In the genomic region with DNA sequence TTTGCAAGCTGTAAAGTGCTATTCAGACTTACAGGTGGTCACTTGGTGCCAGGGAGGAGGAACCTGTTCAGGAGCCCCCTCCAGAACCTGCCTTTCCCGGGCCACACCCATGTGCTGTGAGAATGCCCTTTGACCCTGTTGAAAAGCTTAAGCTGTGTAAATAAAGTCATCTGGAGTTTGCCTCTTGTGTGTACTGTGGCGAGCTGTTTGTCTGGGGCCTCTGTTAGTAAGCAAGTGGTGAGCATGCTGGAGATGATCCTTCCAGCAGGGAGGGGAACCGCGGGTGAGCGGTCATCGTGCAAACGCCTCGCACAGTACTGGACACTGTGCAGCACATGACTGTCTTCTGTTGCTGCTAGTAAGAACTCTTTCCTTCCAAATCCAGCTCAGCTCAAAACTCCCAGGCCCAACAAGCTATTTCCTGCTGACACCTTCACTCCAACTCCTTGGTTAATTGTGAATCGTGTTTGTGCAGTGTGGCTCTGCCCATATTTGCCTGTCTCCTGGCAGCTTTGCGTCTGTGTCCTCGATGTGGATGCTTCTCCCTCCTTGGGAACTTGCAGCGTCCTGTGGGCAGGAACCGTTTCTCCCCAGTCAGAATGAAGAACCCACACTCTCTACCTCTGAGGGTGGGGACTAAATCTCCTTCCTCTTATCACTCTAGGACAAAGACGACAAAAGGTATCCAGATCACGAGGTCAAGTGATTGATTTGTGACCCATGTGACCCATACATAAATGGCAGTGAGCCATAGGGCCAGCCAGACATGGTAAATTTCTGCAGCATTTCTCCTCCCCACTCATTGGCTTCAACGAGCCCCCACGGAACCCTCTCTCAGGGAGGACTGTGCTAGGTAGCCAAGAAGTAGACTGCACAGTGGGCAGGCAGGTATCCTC, we compare ENCODE assay signal across 8 cellular contexts. TPM values are rescaled to one million over a fixed set of nuclear protein-coding genes. Genes with fewer than 3 reads are reported as not detected.
DNase-seq lines count a peak whose midpoint lies in the region; ATAC-seq and TF ChIP-seq lines count a peak whose summit lies in the region.

No MANE protein-coding gene starts in this region.

- peak overlapping the region; percentile 79; the same call in 1 of the 2 replicates for H3K27ac ChIP-seq in HUES64 (ENCODE audit: low read depth, low read length)

- no peaks in the 10 kb centered on the region for H3K36me3 Mint-ChIP-seq in chondrocyte (ENCODE audit: low read depth)
- no peaks in the 10 kb centered on the region for H3K36me3 Mint-ChIP-seq in natural killer cell

- peak; percentile 33 for DNase-seq in AG08395 (ENCODE audit: low spot score)
- DNase-seq in chondrocyte (ENCODE audit: low spot score) = no peak
- DNase-seq in natural killer cell = no peak
- DNase-seq in NCI-H1105 (lab: John Stamatoyannopoulos, UW) = no peak
- DNase-seq in NOMO-1 treated with DMSO at 0.1 percent for 48 hours (lab: John Stamatoyannopoulos, UW; ENCODE audit: unreplicated experiment) = no peak
- DNase-seq in NCI-H524 treated with DMSO at 0.1 percent for 48 hours (lab: John Stamatoyannopoulos, UW) = no peak

- peaks cover 29% of the 10 kb centered on the region for H3K4me1 ChIP-seq in HUES64 (ENCODE audit: insufficient read depth, low read length)

- intact Hi-C loops in natural killer cell (cut with micrococcal nuclease) = no loop called here

- H3K4me3 ChIP-seq in HUES64 (ENCODE audit: low read length) = no peak overlapping the region

- H3K27me3 ChIP-seq in HUES64 (ENCODE audit: insufficient read depth, low read length) = peaks cover 42% of the 10 kb centered on the region; the same call in 1 of the 2 replicates

- ATAC-seq in natural killer cell (no peak), HG02885 (IDR thresholded peaks at IDR 0.05; ENCODE audit: poor library complexity, unreplicated experiment) (no peak)

- H3K36me3 ChIP-seq in HUES64 (ENCODE audit: insufficient read depth, low read length) = no peaks in the 10 kb centered on the region

- peak overlapping the region; percentile 12 for H3K27ac Mint-ChIP-seq in chondrocyte (ENCODE audit: unreplicated experiment)
- peak overlapping the region; percentile 99 for H3K27ac Mint-ChIP-seq in natural killer cell

- H3K27me3 Mint-ChIP-seq in chondrocyte (ENCODE audit: low read depth) (no peaks in the 10 kb centered on the region), natural killer cell (ENCODE audit: low read depth in 2 of 2) (no peaks in the 10 kb centered on the region)

- peak overlapping the region; percentile 65; the same call in 1 of the 2 replicates for H3K9ac ChIP-seq in HUES64 (ENCODE audit: low read depth, low read length)

- peaks cover 55% of the 10 kb centered on the region for H3K4me1 Mint-ChIP-seq in chondrocyte (ENCODE audit: low read depth)
- peaks cover 67 to 75% of the 10 kb centered on the region in 2 donors for H3K4me1 Mint-ChIP-seq in natural killer cell

- H3K4me3 Mint-ChIP-seq in chondrocyte (ENCODE audit: unreplicated experiment) = no peak overlapping the region
- H3K4me3 Mint-ChIP-seq in natural killer cell = peak overlapping the region; percentile 81

- H3K9me3 Mint-ChIP-seq in chondrocyte (ENCODE audit: low read depth) (no peaks in the 10 kb centered on the region), natural killer cell (no peaks in the 10 kb centered on the region)

- 91% methylated on average over 17 of the region's 17 CpGs for WGBS in HUES64

- no peaks in the 10 kb centered on the region for H3K9me3 ChIP-seq in HUES64 (ENCODE audit: insufficient read depth, low read depth, low read length)

- TF ChIP-seq CTCF in chondrocyte (IDR thresholded peaks at IDR 0.05) (no peak), natural killer cell (IDR thresholded peaks at IDR 0.05) (no peak)

RNA-seq across cellular contexts. Expression of a gene that starts 13.9 kb away (rescaled TPM):
- polyA plus RNA-seq in HUES64 (2013, experiment 1 of 2) = 11.1 TPM
- 15.4 TPM for polyA plus RNA-seq in HUES64 (2013, experiment 2 of 2)
- 33.2 to 41.3 TPM (median 39.9 TPM) in 3 replicates for total RNA-seq in chondrocyte
- total RNA-seq in natural killer cell = 1,000 to 10,000 TPM in 1 of 3 donors, 100 to 1,000 TPM in 2; 499 to 1,024 (median 851) TPM

RNA-seq across cellular contexts. Expression of a gene that starts 59.5 kb away (rescaled TPM):
- polyA plus RNA-seq in HUES64 (2013, experiment 1 of 2) = 0.60 TPM
- 0.63 TPM for polyA plus RNA-seq in HUES64 (2013, experiment 2 of 2)
- total RNA-seq in chondrocyte (0.47 to 0.92 TPM (median 0.85 TPM) in 3 replicates), natural killer cell (not detected)

Comparison
In these comparisons a context has a peak if more than half of its experiments do, and no peak if none do; other contexts are left out.
1. RNA of a gene that starts 13.9 kb away (total RNA-seq): 499 to 1,024 TPM in natural killer cell; 33.2 to 41.3 TPM in chondrocyte; every median in the first group is over 10 times any median in the second.